ENCODE assay signal across 8 cellular contexts in genomic region chr7:80135306-80136104, GRCh38. TPM values are rescaled to one million over a fixed set of nuclear protein-coding genes. Genes with fewer than 3 reads are reported as not detected.
DNase-seq lines count a peak whose midpoint lies in the region; ATAC-seq and TF ChIP-seq lines count a peak whose summit lies in the region.

No MANE protein-coding gene starts in this region.

- WGBS in gastroesophageal sphincter (ENCODE audit: low coverage in 1 of 2), 2 donors = 0% methylated on average over 2 to 8 of the region's 58 CpGs

- no peaks in the 10 kb centered on the region; the same call in none of the 2 replicates for H4K20me1 ChIP-seq in MM.1S (ENCODE audit: insufficient read depth, low read length)
- H4K20me1 ChIP-seq in neural cell (ENCODE audit: insufficient read depth) = no peaks in the 10 kb centered on the region

- H3K27ac ChIP-seq in AG04450 (ENCODE audit: low read depth, low read length) = no peak overlapping the region
- peak overlapping the region; percentile 46; the same call in 1 of the 2 replicates for H3K27ac ChIP-seq in MM.1S (ENCODE audit: low read length)
- peak overlapping the region; percentile 86 to 97 (median 92) for H3K27ac ChIP-seq in gastroesophageal sphincter
- peak overlapping the region; percentile 48 for H3K27ac ChIP-seq in neural cell (ENCODE audit: low read length)
- peak overlapping the region; percentile 97 for H3K27ac ChIP-seq in vagina

- H3K9me3 ChIP-seq in AG04450 (ENCODE audit: control insufficient read depth, insufficient read depth, low read length) (no peaks in the 10 kb centered on the region; the same call in 1 of the 2 replicates), MM.1S (replicated peaks; ENCODE audit: insufficient read depth, low read length) (no peaks in the 10 kb centered on the region), gastroesophageal sphincter (no peaks in the 10 kb centered on the region), neural cell (ENCODE audit: low read length) (no peaks in the 10 kb centered on the region), vagina (no peaks in the 10 kb centered on the region)

- peaks cover 0 to 2% of the 10 kb centered on the region in 2 donors for H3K9me3 Mint-ChIP-seq in activated T-cell treated with anti-CD3 and anti-CD28 coated beads, Interleukin-2, amount 50 U/mL, for 72 hours

- no peaks in the 10 kb centered on the region for H3K36me3 ChIP-seq in MM.1S (replicated peaks; ENCODE audit: insufficient read depth, low read length)
- H3K36me3 ChIP-seq in gastroesophageal sphincter = no peaks in the 10 kb centered on the region
- H3K36me3 ChIP-seq in neural cell (ENCODE audit: insufficient read depth, low read length) = no peaks in the 10 kb centered on the region
- no peaks in the 10 kb centered on the region for H3K36me3 ChIP-seq in vagina

- DNase-seq in AG04450 (ENCODE audit: low read depth, low spot score) = no peak
- peak; percentile 68 for DNase-seq in MM.1S
- DNase-seq in activated T-cell treated with anti-CD3 and anti-CD28 coated beads, Interleukin-2, amount 50 U/mL, for 72 hours = peak; percentile 28 to 62
- no peak for DNase-seq in vagina (ENCODE audit: extremely low spot score in 2 of 2)
- no peak for DNase-seq in cerebellar nuclear complex (lab: John Stamatoyannopoulos, UW)

- peak overlapping the region; percentile 79 for H3K27ac Mint-ChIP-seq in activated T-cell treated with anti-CD3 and anti-CD28 coated beads, Interleukin-2, amount 50 U/mL, for 72 hours

- no peak for TF ChIP-seq EP300 in gastroesophageal sphincter (IDR thresholded peaks at IDR 0.05)
- no peak for TF ChIP-seq EP300 in neural cell (conservative IDR thresholded peaks at IDR 0.05; ENCODE audit: poor library complexity, severe bottlenecking)

- H3K4me1 Mint-ChIP-seq in activated T-cell treated with anti-CD3 and anti-CD28 coated beads, Interleukin-2, amount 50 U/mL, for 72 hours (ENCODE audit: low read depth) = peaks cover 49% of the 10 kb centered on the region

- H2AFZ ChIP-seq in MM.1S (ENCODE audit: low read length) = peak overlapping the region; percentile 94
- peak overlapping the region; percentile 91 for H2AFZ ChIP-seq in neural cell (ENCODE audit: low read depth, low read length)

- H3K27me3 ChIP-seq in AG04450 (ENCODE audit: control insufficient read depth, insufficient read depth, low read length) (no peaks in the 10 kb centered on the region), MM.1S (replicated peaks; ENCODE audit: insufficient read depth, low read length) (no peaks in the 10 kb centered on the region; the same call in 1 of the 2 replicates), gastroesophageal sphincter (no peaks in the 10 kb centered on the region), neural cell (ENCODE audit: insufficient read depth, low read depth, low read length) (no peaks in the 10 kb centered on the region), vagina (no peaks in the 10 kb centered on the region)

- H3K9me2 ChIP-seq in MM.1S (replicated peaks; ENCODE audit: insufficient read depth, low read length) = no peaks in the 10 kb centered on the region
- H3K9me2 ChIP-seq in neural cell (ENCODE audit: insufficient read depth, low read length) = no peaks in the 10 kb centered on the region

- peak overlapping the region; percentile 70; the same call in 1 of the 2 replicates for H3K9ac ChIP-seq in MM.1S (ENCODE audit: low read length)
- H3K9ac ChIP-seq in neural cell (ENCODE audit: low read length) = peak overlapping the region; percentile 81

- peaks cover 48% of the 10 kb centered on the region for H3K27me3 Mint-ChIP-seq in activated T-cell treated with anti-CD3 and anti-CD28 coated beads, Interleukin-2, amount 50 U/mL, for 72 hours (ENCODE audit: low read depth)

- H3K36me3 Mint-ChIP-seq in activated T-cell treated with anti-CD3 and anti-CD28 coated beads, Interleukin-2, amount 50 U/mL, for 72 hours (ENCODE audit: insufficient read depth in 2 of 2) = peaks cover 2 to 4% of the 10 kb centered on the region in 2 donors

- H3K4me2 ChIP-seq in MM.1S (ENCODE audit: low read depth, low read length) = peak overlapping the region; percentile 82
- peak overlapping the region; percentile 64 for H3K4me2 ChIP-seq in neural cell (ENCODE audit: low read length)

- POLR2A ChIA-PET in AG04450 (lab: Yijun Ruan, JAX) = interaction anchor here (2.0 kb wide), 1 partner anchor 12 kb away, joined by 6 read pairs; no protein-coding TSS in a partner anchor

- peaks cover 44% of the 10 kb centered on the region for H3K79me2 ChIP-seq in MM.1S (ENCODE audit: low read length)
- peaks cover 31% of the 10 kb centered on the region for H3K79me2 ChIP-seq in neural cell (replicated peaks; ENCODE audit: insufficient read depth, low read length)

- ATAC-seq in GM18868 (IDR thresholded peaks at IDR 0.05; ENCODE audit: unreplicated experiment) (peak; percentile 28), gastroesophageal sphincter (peak; percentile 27)
- peak; percentile 32 to 49 for ATAC-seq in activated T-cell treated with anti-CD3 and anti-CD28 coated beads, Interleukin-2, amount 50 U/mL, for 72 hours (replicated peaks in 1 of 2)

- peaks cover 8% of the 10 kb centered on the region for H3K4me1 ChIP-seq in MM.1S (ENCODE audit: low read length)
- peaks cover 3 to 46% (median 7%) of the 10 kb centered on the region in 3 donors for H3K4me1 ChIP-seq in gastroesophageal sphincter
- H3K4me1 ChIP-seq in vagina = peaks cover 36% of the 10 kb centered on the region

- TF ChIP-seq CTCF in AG04450 (IDR thresholded peaks at IDR 0.05; ENCODE audit: low read depth, low read length) (no peak), MM.1S (IDR thresholded peaks at IDR 0.05; ENCODE audit: low read length) (no peak), gastroesophageal sphincter (IDR thresholded peaks at IDR 0.05) (no peak), neural cell (IDR thresholded peaks at IDR 0.05; ENCODE audit: poor library complexity, severe bottlenecking) (no peak), vagina (IDR thresholded peaks at IDR 0.05) (no peak)

- H3K4me3 ChIP-seq in AG04450 (ENCODE audit: low read depth, low read length) (peak overlapping the region; percentile 71), MM.1S (ENCODE audit: low read length) (peak overlapping the region; percentile 77), gastroesophageal sphincter (peak overlapping the region; percentile 87 to 93), neural cell (ENCODE audit: low read length) (peak overlapping the region; percentile 93), vagina (peak overlapping the region; percentile 68 to 95)

- CTCF ChIA-PET in AG04450 (lab: Charles Lee) = interaction anchor here (0.6 to 3.9 kb wide), 9 partner anchors 10 to 496 kb away, joined by 3 to 45 read pairs (median 5); no protein-coding TSS in a partner anchor

- H3K4me3 Mint-ChIP-seq in activated T-cell treated with anti-CD3 and anti-CD28 coated beads, Interleukin-2, amount 50 U/mL, for 72 hours = peak overlapping the region; percentile 90 to 91

- peak; percentile 30 for TF ChIP-seq RAD21 in neural cell (conservative IDR thresholded peaks at IDR 0.05)

- intact Hi-C loops in vagina (cut with DNase I) = no loop called here

- no peak for TF ChIP-seq POLR2A in gastroesophageal sphincter (IDR thresholded peaks at IDR 0.05)
- TF ChIP-seq POLR2A in vagina (IDR thresholded peaks at IDR 0.05) = no peak

- H3F3A ChIP-seq in MM.1S (ENCODE audit: insufficient read depth, low read length) (peaks cover 18% of the 10 kb centered on the region; the same call in 1 of the 2 replicates), neural cell (ENCODE audit: insufficient read depth, low read length, poor library complexity, severe bottlenecking) (peaks cover 7% of the 10 kb centered on the region)

TF ChIP-seq in neural cell, 6 proteins besides CTCF, POLR2A, EP300 and RAD21:
- TF ChIP-seq MXI1 (conservative IDR thresholded peaks at IDR 0.05; ENCODE audit: poor library complexity, severe bottlenecking) (peak; percentile 16), SMC3 (conservative IDR thresholded peaks at IDR 0.05; ENCODE audit: poor library complexity) (no peak), EZH2 (IDR thresholded peaks at IDR 0.05; ENCODE audit: borderline replicate concordance, insufficient read depth, low read length, poor library complexity, severe bottlenecking) (no peak), TAF1 (IDR thresholded peaks at IDR 0.05; ENCODE audit: low read depth) (no peak), REST (IDR thresholded peaks at IDR 0.05; ENCODE audit: borderline replicate concordance) (no peak), POLR2AphosphoS5 (IDR thresholded peaks at IDR 0.05) (peak; percentile 15)

RNA-seq across cellular contexts. Expression of gene GNAI1, which starts 0.9 kb away (rescaled TPM):
- polyA plus RNA-seq in AG04450 (2011; rRNA removed) (31.9 and 56.2 TPM in 2 replicates), neural cell (69.3 and 71.2 TPM in 2 replicates)
- polyA minus RNA-seq in AG04450 (2011; rRNA and poly(A)+ RNA removed) = 24.9 and 38.1 TPM in 2 replicates
- total RNA-seq in activated T-cell treated with anti-CD3 and anti-CD28 coated beads, Interleukin-2, amount 50 U/mL, for 72 hours = 1 to 10 TPM; 4.0 to 4.4 TPM
- total RNA-seq in gastroesophageal sphincter (100 to 1,000 TPM in 3 of 4 donors, 10 to 100 TPM in 1; 76.8 to 136 (median 108) TPM), vagina (50.6 TPM)
- polyA minus RNA-seq in neural cell = 75.7 and 106 TPM in 2 replicates

Comparison
In these comparisons a context has a peak if more than half of its experiments do, and no peak if none do; other contexts are left out.
1. DNase-seq: peak in MM.1S (single experiment) and activated T-cell treated with anti-CD3 and anti-CD28 coated beads, Interleukin-2, amount 50 U/mL, for 72 hours (2 of 2); none in AG04450 (single experiment), vagina (0 of 2) and cerebellar nuclear complex (0 of 2).
2. Peak in every context shown above with its lines, with median percentiles within 50 percentile points of each other: H3K4me3 ChIP-seq and ATAC-seq.